9 cellular contexts compared by ENCODE assay signal in genomic region chr15:62067448-62068044, GRCh38. TPM values are rescaled to one million over a fixed set of nuclear protein-coding genes. Genes with fewer than 3 reads are reported as not detected.
A peak's percentile ranks its signal among the peaks of the same experiment; 100 is the strongest.
DNase-seq lines count a peak whose midpoint lies in the region; FAIRE-seq and TF ChIP-seq lines count a peak whose summit lies in the region.
"Had no signal": no experiment of that assay in that cellular context is flagged by ENCODE, and none has a peak within 500 bp of the region (broad histone marks: within the 10 kb centered on the region; RNA-seq: fewer than 3 reads in every experiment).

No MANE protein-coding gene starts in this region.

- H3K9ac ChIP-seq in NT2/D1 (ENCODE audit: insufficient read length, low read depth): peak overlapping the region; percentile 65

- no peaks in the 10 kb centered on the region for H3K36me3 ChIP-seq in NT2/D1 (ENCODE audit: insufficient read depth, insufficient read length, low read length)
- no peaks in the 10 kb centered on the region for H3K36me3 ChIP-seq in adrenal gland (replicated peaks in 1 of 2)
- no peaks in the 10 kb centered on the region for H3K36me3 ChIP-seq in small intestine (ENCODE audit: control insufficient read depth in 2 of 2, insufficient read depth in 2 of 2, low read length in 2 of 2)

- TF ChIP-seq POLR2A in adrenal gland (IDR thresholded peaks at IDR 0.05): no peak

- H3K4me3 ChIP-seq in NT2/D1 (ENCODE audit: insufficient read length, low read depth): peak overlapping the region; percentile 36
- peak overlapping the region in 1 of 4 donors; percentile 66 for H3K4me3 ChIP-seq in adrenal gland
- H3K4me3 ChIP-seq in iPS-18c (ENCODE audit: insufficient read depth, low read depth, low read length): peak overlapping the region; percentile 30; the same call in 1 of the 2 replicates
- peak overlapping the region; percentile 53 to 82 for H3K4me3 ChIP-seq in small intestine (ENCODE audit: low read depth in 1 of 2, low read length in 2 of 2)

- TF ChIP-seq CTCF in adrenal gland (IDR thresholded peaks at IDR 0.05): no peak

- DNase-seq in DMS 273 (lab: John Stamatoyannopoulos, UW; ENCODE audit: unreplicated experiment): peak; percentile 66
- no peak for DNase-seq in DMS 273 treated with DMSO at 0.1 percent for 48 hours (lab: John Stamatoyannopoulos, UW)
- DNase-seq in NT2/D1 (ENCODE audit: low read depth, low spot score): no peak
- peak in 6 of 7 donors; percentile 19 to 46 (median 37) for DNase-seq in adrenal gland
- peak; percentile 31 for DNase-seq in small intestine
- no peak for DNase-seq in NAMALWA (ENCODE audit: low spot score)
- no peak for DNase-seq in NOMO-1 treated with dmso at 0.1 percent for 144 hours (lab: John Stamatoyannopoulos, UW; ENCODE audit: unreplicated experiment)

- 2 to 6% (median 3%) methylated on average over 9 to 62 of the region's 62 CpGs for WGBS in adrenal gland, 4 donors
- 1 to 3% (median 2%) methylated on average over 44 to 62 of the region's 62 CpGs for WGBS in small intestine, 3 donors

- FAIRE-seq in small intestine (lab: Jason Lieb, UNC): no peak

- 0 out of 2 replicates have a peak, but pooled peaks cover 4% of the 10 kb centered on the region for H3K9me3 ChIP-seq in NT2/D1 (ENCODE audit: insufficient read depth, low read length)
- H3K9me3 ChIP-seq in adrenal gland (replicated peaks in 1 of 3): no peaks in the 10 kb centered on the region
- H3K9me3 ChIP-seq in iPS-18c (ENCODE audit: control insufficient read depth, insufficient read depth, low read length): no peaks in the 10 kb centered on the region
- no peaks in the 10 kb centered on the region for H3K9me3 ChIP-seq in small intestine (ENCODE audit: control insufficient read depth, low read depth)

- intact Hi-C loops in adrenal gland (cut with DNase I): loop anchor here in 1 of 2 donors (10.0 kb wide), 2 partner anchors 193 to 237 kb away; no protein-coding TSS in a partner anchor

- H3K27ac ChIP-seq in adrenal gland (peak overlapping the region in 2 of 5 donors; percentile 37 to 61), small intestine (ENCODE audit: low read depth in 1 of 2, low read length in 1 of 2) (peak overlapping the region in 1 of 2 donors; percentile 67)
- H3K27ac ChIP-seq: 22Rv1 had no signal

- no peaks in the 10 kb centered on the region for H3K4me1 ChIP-seq in NT2/D1 (ENCODE audit: insufficient read depth, insufficient read length)
- peaks cover 0 to 24% of the 10 kb centered on the region in 2 donors for H3K4me1 ChIP-seq in adrenal gland (replicated peaks in 1 of 2)
- H3K4me1 ChIP-seq in small intestine (ENCODE audit: control insufficient read depth in 2 of 2, insufficient read depth in 1 of 2, low read depth in 1 of 2, low read length in 1 of 2): no peaks in the 10 kb centered on the region

- H3K27me3 ChIP-seq in NT2/D1 (ENCODE audit: insufficient read depth, insufficient read length): peaks cover 62% of the 10 kb centered on the region
- no peaks in the 10 kb centered on the region for H3K27me3 ChIP-seq in adrenal gland
- H3K27me3 ChIP-seq in small intestine (ENCODE audit: control insufficient read depth in 2 of 2, insufficient read depth in 2 of 2, low read length in 2 of 2): no peaks in the 10 kb centered on the region

RNA-seq across cellular contexts. Expression of gene C2CD4A, which starts 0.8 kb away (rescaled TPM):
- under 1 TPM in 5 of 8 donors, not detected in 3; 0.07 to 0.67 (median 0.23) TPM for total RNA-seq in adrenal gland
- polyA plus RNA-seq in adrenal gland (under 1 TPM; 0.10 to 0.42 (median 0.24) TPM), small intestine (1 to 10 TPM in 1 of 3 donors, not detected in 2; 2.3 TPM)

RNA-seq across cellular contexts. Expression of gene VPS13C, which starts 7.3 kb away (rescaled TPM):
- 100 to 1,000 TPM in 2 of 8 donors, 10 to 100 TPM in 6; 43.1 to 114 (median 57.7) TPM for total RNA-seq in adrenal gland
- polyA plus RNA-seq in adrenal gland: 10 to 100 TPM; 18.9 to 29.6 (median 24.9) TPM
- polyA plus RNA-seq in small intestine: 10 to 100 TPM in 1 of 3 donors, 1 to 10 TPM in 2; 7.3 to 14.0 (median 9.2) TPM

Comparison
In these comparisons a context has a peak if more than half of its experiments do, and no peak if none do; other contexts are left out.
1. DNase-seq: peak in DMS 273 (single experiment), adrenal gland (6 of 7) and small intestine (single experiment); none in DMS 273 treated with DMSO at 0.1 percent for 48 hours (single experiment), NT2/D1 (single experiment), NAMALWA (single experiment) and NOMO-1 treated with dmso at 0.1 percent for 144 hours (single experiment).